ENCODE assay signal across 1 cellular context in the genomic region with DNA sequence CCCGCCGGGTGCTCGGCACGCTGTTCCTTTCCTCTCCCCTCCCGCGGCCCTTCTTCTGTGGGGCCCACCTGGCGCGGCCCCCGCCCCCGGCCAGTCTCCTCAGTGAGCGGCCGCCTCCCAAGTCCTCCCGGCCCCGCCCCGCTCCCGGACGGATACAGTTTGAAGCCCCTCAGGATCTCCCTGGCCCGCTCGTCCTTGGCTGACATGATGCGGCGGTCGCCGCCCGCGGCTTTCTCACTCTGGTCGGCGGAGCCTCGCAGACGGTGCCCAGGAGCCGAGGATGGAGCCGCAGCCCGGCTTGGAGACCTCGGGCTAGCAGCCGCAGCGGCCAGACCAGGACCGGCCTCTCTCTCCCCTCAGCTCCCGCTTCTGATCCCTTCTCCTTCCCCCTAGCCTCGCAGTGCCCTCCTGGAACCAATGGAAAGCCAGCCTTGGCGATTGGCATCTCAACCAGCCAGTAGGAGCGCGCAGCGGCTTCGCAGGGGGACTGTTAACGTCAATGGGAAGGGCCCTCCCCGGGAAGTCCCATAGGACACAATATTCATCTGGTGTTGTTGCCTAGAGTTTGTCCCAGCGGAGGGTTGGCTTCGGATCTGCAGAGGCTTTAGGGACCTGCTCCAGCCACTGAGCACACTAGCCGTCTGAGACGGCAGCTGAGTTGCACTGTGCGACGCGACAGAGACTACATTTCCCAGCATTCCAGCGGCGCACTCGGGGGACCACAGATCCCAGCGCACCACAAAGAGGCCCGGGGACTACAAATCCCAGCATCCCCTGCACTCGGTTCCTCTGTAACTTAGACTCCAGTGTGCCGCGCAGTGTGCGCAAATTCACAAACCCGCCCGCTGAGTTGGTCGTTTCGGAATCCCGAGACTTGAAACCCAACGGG.
TF ChIP-seq lines count a peak whose summit lies in the region.

Gene PDE6D, minus strand, starts transcription at position 374 of the 889 bp plus-strand sequence. Its CDS starts 168 bp downstream, at position 206.

TF ChIP-seq in HepG2, 621 proteins besides CTCF, POLR2A, EP300 and RAD21 (continued from another document and continues in another):
- no peak for TF ChIP-seq ZNF841 (CRISPR knock-in tag; IDR thresholded peaks at IDR 0.05; ENCODE audit: borderline replicate concordance)
- TF ChIP-seq ATF7 (IDR thresholded peaks at IDR 0.05): no peak
- 0 out of 2 replicates have a peak, but pooled peaks have one; percentile 55 for TF ChIP-seq ATF7 (CRISPR knock-in tag; IDR thresholded peaks at IDR 0.05)
- no peak for TF ChIP-seq SRSF9 (IDR thresholded peaks at IDR 0.05; ENCODE audit: borderline replicate concordance, insufficient read depth, low read depth, low read length, poor library complexity, severe bottlenecking)
- peak; percentile 8; the same call in 1 of the 2 replicates for TF ChIP-seq ZNF441 (CRISPR knock-in tag; IDR thresholded peaks at IDR 0.05; ENCODE audit: borderline replicate concordance)
- TF ChIP-seq ZNF891 (CRISPR knock-in tag; IDR thresholded peaks at IDR 0.05): peak; percentile 68
- peak; percentile 92 for TF ChIP-seq ZNF574 (CRISPR knock-in tag; IDR thresholded peaks at IDR 0.05)
- TF ChIP-seq, protein P1, sequence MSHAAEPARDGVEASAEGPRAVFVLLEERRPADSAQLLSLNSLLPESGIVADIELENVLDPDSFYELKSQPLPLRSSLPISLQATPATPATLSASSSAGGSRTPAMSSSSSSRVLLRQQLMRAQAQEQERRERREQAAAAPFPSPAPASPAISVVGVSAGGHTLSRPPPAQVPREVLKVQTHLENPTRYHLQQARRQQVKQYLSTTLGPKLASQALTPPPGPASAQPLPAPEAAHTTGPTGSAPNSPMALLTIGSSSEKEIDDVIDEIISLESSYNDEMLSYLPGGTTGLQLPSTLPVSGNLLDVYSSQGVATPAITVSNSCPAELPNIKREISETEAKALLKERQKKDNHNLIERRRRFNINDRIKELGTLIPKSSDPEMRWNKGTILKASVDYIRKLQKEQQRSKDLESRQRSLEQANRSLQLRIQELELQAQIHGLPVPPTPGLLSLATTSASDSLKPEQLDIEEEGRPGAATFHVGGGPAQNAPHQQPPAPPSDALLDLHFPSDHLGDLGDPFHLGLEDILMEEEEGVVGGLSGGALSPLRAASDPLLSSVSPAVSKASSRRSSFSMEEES (CRISPR knock-in tag; IDR thresholded peaks at IDR 0.05): 0 out of 2 replicates have a peak, but pooled peaks have one; percentile 2
- TF ChIP-seq, protein P2, sequence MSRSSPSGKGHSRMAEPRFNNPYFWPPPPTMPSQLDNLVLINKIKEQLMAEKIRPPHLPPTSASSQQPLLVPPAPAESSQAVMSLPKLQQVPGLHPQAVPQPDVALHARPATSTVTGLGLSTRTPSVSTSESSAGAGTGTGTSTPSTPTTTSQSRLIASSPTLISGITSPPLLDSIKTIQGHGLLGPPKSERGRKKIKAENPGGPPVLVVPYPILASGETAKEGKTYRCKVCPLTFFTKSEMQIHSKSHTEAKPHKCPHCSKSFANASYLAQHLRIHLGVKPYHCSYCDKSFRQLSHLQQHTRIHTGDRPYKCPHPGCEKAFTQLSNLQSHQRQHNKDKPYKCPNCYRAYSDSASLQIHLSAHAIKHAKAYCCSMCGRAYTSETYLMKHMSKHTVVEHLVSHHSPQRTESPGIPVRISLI (CRISPR knock-in tag; IDR thresholded peaks at IDR 0.05; ENCODE audit: borderline replicate concordance): peak; percentile 24; the same call in 1 of the 2 replicates
- TF ChIP-seq, protein P3, sequence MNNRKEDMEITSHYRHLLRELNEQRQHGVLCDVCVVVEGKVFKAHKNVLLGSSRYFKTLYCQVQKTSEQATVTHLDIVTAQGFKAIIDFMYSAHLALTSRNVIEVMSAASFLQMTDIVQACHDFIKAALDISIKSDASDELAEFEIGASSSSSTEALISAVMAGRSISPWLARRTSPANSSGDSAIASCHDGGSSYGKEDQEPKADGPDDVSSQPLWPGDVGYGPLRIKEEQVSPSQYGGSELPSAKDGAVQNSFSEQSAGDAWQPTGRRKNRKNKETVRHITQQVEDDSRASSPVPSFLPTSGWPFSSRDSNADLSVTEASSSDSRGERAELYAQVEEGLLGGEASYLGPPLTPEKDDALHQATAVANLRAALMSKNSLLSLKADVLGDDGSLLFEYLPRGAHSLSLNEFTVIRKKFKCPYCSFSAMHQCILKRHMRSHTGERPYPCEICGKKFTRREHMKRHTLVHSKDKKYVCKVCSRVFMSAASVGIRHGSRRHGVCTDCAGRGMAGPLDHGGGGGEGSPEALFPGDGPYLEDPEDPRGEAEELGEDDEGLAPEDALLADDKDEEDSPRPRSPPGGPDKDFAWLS (CRISPR knock-in tag; IDR thresholded peaks at IDR 0.05; ENCODE audit: borderline replicate concordance): no peak; the same call in 1 of the 2 replicates
- TF ChIP-seq ZFAT (CRISPR knock-in tag; conservative IDR thresholded peaks at IDR 0.05): no peak
- TF ChIP-seq ZNF589 (CRISPR knock-in tag; conservative IDR thresholded peaks at IDR 0.05): peak; percentile 52; the same call in 1 of the 2 replicates
- no peak for TF ChIP-seq ZBTB7A (CRISPR knock-in tag; IDR thresholded peaks at IDR 0.05)
- TF ChIP-seq, protein P4, sequence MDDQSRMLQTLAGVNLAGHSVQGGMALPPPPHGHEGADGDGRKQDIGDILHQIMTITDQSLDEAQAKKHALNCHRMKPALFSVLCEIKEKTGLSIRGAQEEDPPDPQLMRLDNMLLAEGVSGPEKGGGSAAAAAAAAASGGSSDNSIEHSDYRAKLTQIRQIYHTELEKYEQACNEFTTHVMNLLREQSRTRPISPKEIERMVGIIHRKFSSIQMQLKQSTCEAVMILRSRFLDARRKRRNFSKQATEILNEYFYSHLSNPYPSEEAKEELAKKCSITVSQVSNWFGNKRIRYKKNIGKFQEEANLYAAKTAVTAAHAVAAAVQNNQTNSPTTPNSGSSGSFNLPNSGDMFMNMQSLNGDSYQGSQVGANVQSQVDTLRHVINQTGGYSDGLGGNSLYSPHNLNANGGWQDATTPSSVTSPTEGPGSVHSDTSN (CRISPR knock-in tag; IDR thresholded peaks at IDR 0.05; ENCODE audit: borderline replicate concordance): peak; percentile 93; the same call in 1 of the 2 replicates
- TF ChIP-seq IKZF1 (IDR thresholded peaks at IDR 0.05): no peak
- no peak for TF ChIP-seq TSC22D2 (CRISPR knock-in tag; IDR thresholded peaks at IDR 0.05; ENCODE audit: borderline replicate concordance)
- no peak for TF ChIP-seq POLR2AphosphoS2 (IDR thresholded peaks at IDR 0.05; ENCODE audit: low read depth, low read length)
- no peak for TF ChIP-seq CCAR2 (optimal IDR thresholded peaks at IDR 0.05; ENCODE audit: low read depth, low read length)
- TF ChIP-seq MEF2D (CRISPR knock-in tag; IDR thresholded peaks at IDR 0.05): no peak
- TF ChIP-seq, protein P5, sequence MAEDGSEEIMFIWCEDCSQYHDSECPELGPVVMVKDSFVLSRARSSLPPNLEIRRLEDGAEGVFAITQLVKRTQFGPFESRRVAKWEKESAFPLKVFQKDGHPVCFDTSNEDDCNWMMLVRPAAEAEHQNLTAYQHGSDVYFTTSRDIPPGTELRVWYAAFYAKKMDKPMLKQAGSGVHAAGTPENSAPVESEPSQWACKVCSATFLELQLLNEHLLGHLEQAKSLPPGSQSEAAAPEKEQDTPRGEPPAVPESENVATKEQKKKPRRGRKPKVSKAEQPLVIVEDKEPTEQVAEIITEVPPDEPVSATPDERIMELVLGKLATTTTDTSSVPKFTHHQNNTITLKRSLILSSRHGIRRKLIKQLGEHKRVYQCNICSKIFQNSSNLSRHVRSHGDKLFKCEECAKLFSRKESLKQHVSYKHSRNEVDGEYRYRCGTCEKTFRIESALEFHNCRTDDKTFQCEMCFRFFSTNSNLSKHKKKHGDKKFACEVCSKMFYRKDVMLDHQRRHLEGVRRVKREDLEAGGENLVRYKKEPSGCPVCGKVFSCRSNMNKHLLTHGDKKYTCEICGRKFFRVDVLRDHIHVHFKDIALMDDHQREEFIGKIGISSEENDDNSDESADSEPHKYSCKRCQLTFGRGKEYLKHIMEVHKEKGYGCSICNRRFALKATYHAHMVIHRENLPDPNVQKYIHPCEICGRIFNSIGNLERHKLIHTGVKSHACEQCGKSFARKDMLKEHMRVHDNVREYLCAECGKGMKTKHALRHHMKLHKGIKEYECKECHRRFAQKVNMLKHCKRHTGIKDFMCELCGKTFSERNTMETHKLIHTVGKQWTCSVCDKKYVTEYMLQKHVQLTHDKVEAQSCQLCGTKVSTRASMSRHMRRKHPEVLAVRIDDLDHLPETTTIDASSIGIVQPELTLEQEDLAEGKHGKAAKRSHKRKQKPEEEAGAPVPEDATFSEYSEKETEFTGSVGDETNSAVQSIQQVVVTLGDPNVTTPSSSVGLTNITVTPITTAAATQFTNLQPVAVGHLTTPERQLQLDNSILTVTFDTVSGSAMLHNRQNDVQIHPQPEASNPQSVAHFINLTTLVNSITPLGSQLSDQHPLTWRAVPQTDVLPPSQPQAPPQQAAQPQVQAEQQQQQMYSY (CRISPR knock-in tag; IDR thresholded peaks at IDR 0.05): no peak
- TF ChIP-seq, protein P6, sequence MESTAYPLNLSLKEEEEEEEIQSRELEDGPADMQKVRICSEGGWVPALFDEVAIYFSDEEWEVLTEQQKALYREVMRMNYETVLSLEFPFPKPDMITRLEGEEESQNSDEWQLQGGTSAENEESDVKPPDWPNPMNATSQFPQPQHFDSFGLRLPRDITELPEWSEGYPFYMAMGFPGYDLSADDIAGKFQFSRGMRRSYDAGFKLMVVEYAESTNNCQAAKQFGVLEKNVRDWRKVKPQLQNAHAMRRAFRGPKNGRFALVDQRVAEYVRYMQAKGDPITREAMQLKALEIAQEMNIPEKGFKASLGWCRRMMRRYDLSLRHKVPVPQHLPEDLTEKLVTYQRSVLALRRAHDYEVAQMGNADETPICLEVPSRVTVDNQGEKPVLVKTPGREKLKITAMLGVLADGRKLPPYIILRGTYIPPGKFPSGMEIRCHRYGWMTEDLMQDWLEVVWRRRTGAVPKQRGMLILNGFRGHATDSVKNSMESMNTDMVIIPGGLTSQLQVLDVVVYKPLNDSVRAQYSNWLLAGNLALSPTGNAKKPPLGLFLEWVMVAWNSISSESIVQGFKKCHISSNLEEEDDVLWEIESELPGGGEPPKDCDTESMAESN (CRISPR knock-in tag; conservative IDR thresholded peaks at IDR 0.05): peak; percentile 65; the same call in 1 of the 2 replicates
- TF ChIP-seq, protein P7, sequence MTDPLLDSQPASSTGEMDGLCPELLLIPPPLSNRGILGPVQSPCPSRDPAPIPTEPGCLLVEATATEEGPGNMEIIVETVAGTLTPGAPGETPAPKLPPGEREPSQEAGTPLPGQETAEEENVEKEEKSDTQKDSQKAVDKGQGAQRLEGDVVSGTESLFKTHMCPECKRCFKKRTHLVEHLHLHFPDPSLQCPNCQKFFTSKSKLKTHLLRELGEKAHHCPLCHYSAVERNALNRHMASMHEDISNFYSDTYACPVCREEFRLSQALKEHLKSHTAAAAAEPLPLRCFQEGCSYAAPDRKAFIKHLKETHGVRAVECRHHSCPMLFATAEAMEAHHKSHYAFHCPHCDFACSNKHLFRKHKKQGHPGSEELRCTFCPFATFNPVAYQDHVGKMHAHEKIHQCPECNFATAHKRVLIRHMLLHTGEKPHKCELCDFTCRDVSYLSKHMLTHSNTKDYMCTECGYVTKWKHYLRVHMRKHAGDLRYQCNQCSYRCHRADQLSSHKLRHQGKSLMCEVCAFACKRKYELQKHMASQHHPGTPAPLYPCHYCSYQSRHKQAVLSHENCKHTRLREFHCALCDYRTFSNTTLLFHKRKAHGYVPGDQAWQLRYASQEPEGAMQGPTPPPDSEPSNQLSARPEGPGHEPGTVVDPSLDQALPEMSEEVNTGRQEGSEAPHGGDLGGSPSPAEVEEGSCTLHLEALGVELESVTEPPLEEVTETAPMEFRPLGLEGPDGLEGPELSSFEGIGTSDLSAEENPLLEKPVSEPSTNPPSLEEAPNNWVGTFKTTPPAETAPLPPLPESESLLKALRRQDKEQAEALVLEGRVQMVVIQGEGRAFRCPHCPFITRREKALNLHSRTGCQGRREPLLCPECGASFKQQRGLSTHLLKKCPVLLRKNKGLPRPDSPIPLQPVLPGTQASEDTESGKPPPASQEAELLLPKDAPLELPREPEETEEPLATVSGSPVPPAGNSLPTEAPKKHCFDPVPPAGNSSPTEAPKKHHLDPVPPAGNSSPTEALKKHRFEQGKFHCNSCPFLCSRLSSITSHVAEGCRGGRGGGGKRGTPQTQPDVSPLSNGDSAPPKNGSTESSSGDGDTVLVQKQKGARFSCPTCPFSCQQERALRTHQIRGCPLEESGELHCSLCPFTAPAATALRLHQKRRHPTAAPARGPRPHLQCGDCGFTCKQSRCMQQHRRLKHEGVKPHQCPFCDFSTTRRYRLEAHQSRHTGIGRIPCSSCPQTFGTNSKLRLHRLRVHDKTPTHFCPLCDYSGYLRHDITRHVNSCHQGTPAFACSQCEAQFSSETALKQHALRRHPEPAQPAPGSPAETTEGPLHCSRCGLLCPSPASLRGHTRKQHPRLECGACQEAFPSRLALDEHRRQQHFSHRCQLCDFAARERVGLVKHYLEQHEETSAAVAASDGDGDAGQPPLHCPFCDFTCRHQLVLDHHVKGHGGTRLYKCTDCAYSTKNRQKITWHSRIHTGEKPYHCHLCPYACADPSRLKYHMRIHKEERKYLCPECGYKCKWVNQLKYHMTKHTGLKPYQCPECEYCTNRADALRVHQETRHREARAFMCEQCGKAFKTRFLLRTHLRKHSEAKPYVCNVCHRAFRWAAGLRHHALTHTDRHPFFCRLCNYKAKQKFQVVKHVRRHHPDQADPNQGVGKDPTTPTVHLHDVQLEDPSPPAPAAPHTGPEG (CRISPR knock-in tag; IDR thresholded peaks at IDR 0.05): peak; percentile 64; the same call in 1 of the 2 replicates
- TF ChIP-seq POLR2G (IDR thresholded peaks at IDR 0.05; ENCODE audit: low read depth, low read length): peak; percentile 90
- TF ChIP-seq CENPX (CRISPR knock-in tag; IDR thresholded peaks at IDR 0.05): no peak
- TF ChIP-seq, protein P8, sequence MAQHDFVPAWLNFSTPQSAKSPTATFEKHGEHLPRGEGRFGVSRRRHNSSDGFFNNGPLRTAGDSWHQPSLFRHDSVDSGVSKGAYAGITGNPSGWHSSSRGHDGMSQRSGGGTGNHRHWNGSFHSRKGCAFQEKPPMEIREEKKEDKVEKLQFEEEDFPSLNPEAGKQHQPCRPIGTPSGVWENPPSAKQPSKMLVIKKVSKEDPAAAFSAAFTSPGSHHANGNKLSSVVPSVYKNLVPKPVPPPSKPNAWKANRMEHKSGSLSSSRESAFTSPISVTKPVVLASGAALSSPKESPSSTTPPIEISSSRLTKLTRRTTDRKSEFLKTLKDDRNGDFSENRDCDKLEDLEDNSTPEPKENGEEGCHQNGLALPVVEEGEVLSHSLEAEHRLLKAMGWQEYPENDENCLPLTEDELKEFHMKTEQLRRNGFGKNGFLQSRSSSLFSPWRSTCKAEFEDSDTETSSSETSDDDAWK (CRISPR knock-in tag; IDR thresholded peaks at IDR 0.05): no peak
